Comparison of ENCODE assay signal across 8 cellular contexts in the genomic region with DNA sequence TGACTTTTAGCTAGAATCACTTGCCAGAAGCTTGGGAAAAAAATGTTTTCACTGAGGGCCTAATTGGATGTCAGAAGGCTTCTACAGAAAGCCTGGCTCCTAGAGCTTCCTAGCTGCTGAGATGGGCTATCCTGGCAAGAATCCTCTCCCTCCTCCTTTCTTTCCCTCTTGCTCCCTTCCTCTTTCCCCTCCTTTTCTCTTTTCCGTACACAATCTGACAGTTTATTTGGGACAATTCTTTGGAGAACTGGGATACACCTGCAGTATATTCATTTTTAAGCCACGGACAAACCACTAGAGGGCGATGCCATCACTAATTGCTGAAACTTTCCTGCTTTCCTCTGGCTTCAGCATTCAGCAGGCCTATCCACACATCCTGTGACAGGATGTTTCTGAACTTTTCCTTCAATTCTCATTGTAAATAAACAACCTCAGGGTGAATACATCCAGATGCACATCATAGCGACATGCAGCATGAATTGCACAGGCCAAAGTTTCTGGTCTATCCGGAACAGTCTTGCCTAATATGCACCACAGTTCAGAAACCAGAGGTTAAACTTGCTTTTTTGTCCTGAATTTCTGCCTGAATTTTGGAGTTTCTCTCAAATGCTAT.
DNase-seq lines count a peak whose midpoint lies in the region; ATAC-seq, FAIRE-seq and TF ChIP-seq lines count a peak whose summit lies in the region.

No MANE protein-coding gene starts in this region.

- H3K4me3 ChIP-seq in epithelial cell of esophagus (ENCODE audit: low read length) (no peak overlapping the region), mesodermal cell (ENCODE audit: extremely low read depth, insufficient read depth, low read length, poor library complexity, severe bottlenecking) (no peak overlapping the region)

- whole genome bisulfite sequencing in mesodermal cell (ENCODE audit: insufficient coverage in 2 of 2), 2 experiments: 3 to 4% methylated on average over 3 to 4 of the region's 5 CpGs

- ATAC-seq in GM19395 (IDR thresholded peaks at IDR 0.05; ENCODE audit: unreplicated experiment): peak; percentile 85

- no peak for TF ChIP-seq POLR2A in GM12891 (IDR thresholded peaks at IDR 0.05; ENCODE audit: low read depth, low read length)

- H3K27ac ChIP-seq in mesodermal cell (ENCODE audit: low read depth, low read length, severe bottlenecking): peak overlapping the region; percentile 94

- FAIRE-seq in RCC 7860 (lab: Jason Lieb, UNC) (peak; percentile 51), GM12891 (lab: Jason Lieb, UNC) (no peak)

- peaks cover 46% of the 10 kb centered on the region for H3K4me1 ChIP-seq in mesodermal cell (ENCODE audit: control insufficient read depth, insufficient read depth, low read length, poor library complexity, severe bottlenecking)

- H3K9me3 ChIP-seq in mesodermal cell (ENCODE audit: control insufficient read depth, low read length): no peaks in the 10 kb centered on the region

- peaks cover 14% of the 10 kb centered on the region for H3K36me3 ChIP-seq in mesodermal cell (ENCODE audit: control insufficient read depth, insufficient read depth, low read length)

- TF ChIP-seq CTCF in epithelial cell of esophagus (IDR thresholded peaks at IDR 0.05; ENCODE audit: insufficient read depth, low read depth, low read length, missing control alignments): peak; percentile 70

- DNase-seq in NCI-H1417 (lab: John Stamatoyannopoulos, UW) (peak; percentile 19 to 69 (median 51)), NCI-H1417 treated with DMSO at 0.1 percent for 48 hours (lab: John Stamatoyannopoulos, UW) (no peak), HK-2 (ENCODE audit: unreplicated experiment) (peak; percentile 71), RCC 7860 (ENCODE audit: low spot score) (peak; percentile 76), epithelial cell of esophagus (ENCODE audit: low read depth) (peak; percentile 75), GM12891 (ENCODE audit: insufficient read length, low spot score) (no peak)

TF ChIP-seq in GM12891, 5 proteins besides CTCF, POLR2A, EP300 and RAD21:
- TF ChIP-seq TAF1 (IDR thresholded peaks at IDR 0.05; ENCODE audit: low read depth, low read length) (no peak), POLR2AphosphoS5 (IDR thresholded peaks at IDR 0.05; ENCODE audit: low read depth, low read length) (no peak), PAX5 (IDR thresholded peaks at IDR 0.05; ENCODE audit: insufficient read depth, low read length, severe bottlenecking) (no peak), SPI1 (IDR thresholded peaks at IDR 0.05; ENCODE audit: low read depth, low read length) (no peak), POU2F2 (IDR thresholded peaks at IDR 0.05; ENCODE audit: low read depth, low read length) (no peak)

Comparison
In these comparisons a context has a peak if more than half of its experiments do, and no peak if none do; other contexts are left out.
1. DNase-seq: peak in NCI-H1417 (3 of 3), HK-2 (single experiment), RCC 7860 (single experiment) and epithelial cell of esophagus (single experiment); none in NCI-H1417 treated with DMSO at 0.1 percent for 48 hours (single experiment) and GM12891 (single experiment).